In the genomic region with DNA sequence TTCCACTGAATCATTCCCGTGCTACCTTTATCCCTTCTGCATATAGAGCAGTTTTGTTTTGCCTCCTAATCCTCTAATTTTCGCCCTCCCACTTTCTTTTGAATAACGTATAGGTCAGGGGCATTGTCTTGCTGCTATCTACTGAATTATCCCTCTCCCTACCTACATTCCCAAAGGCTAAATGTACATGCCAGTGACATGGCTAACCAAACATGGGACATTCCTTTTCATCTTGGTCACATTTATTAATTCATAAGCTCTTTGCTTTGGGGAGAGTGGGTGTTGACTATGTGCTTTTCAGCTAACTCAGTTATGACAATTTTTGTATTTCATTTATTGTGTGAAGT, we compare ENCODE assay signal across 19 cellular contexts. TPM values are rescaled to one million over a fixed set of nuclear protein-coding genes. Genes with fewer than 3 reads are reported as not detected.
DNase-seq lines count a peak whose midpoint lies in the region; ATAC-seq, FAIRE-seq and TF ChIP-seq lines count a peak whose summit lies in the region.
"Had no signal": no experiment of that assay in that cellular context is flagged by ENCODE, and none has a peak within 500 bp of the region (broad histone marks: within the 10 kb centered on the region; RNA-seq: fewer than 3 reads in every experiment).

No MANE protein-coding gene starts in this region.

- H2AFZ ChIP-seq in GM23248, result no peak overlapping the region

- H3K36me3 ChIP-seq in GM23248 (ENCODE audit: low read depth) (no peaks in the 10 kb centered on the region), adipocyte (ENCODE audit: control insufficient read depth, insufficient read depth, low read length, severe bottlenecking) (no peaks in the 10 kb centered on the region), breast epithelium (no peaks in the 10 kb centered on the region), pancreas (no peaks in the 10 kb centered on the region)

- ATAC-seq in A549, result peak; percentile 85
- ATAC-seq in pancreas, result no peak
- no peak for ATAC-seq in HG03139 (IDR thresholded peaks at IDR 0.05; ENCODE audit: unreplicated experiment)

- in situ Hi-C loops in GM23248 (cut with MboI), result loop anchor here (25.0 kb wide), 1 partner anchor 786 kb away; no protein-coding TSS in a partner anchor

- POLR2A ChIA-PET in A549 (lab: Yijun Ruan, JAX), result interaction anchor here (1.0 kb wide), 2 partner anchors 14 to 58 kb away, joined by 4 to 6 read pairs; no protein-coding TSS in a partner anchor

- intact Hi-C loops in breast epithelium (cut with DNase I; ENCODE audit: low total_unique reads), result no loop called here
- intact Hi-C loops in pancreas (cut with DNase I), result no loop called here

- DNase-seq in A549 (ENCODE audit: low read depth in 1 of 2, low spot score in 1 of 2), result peak; percentile 62 to 78
- peak; percentile 29 for DNase-seq in GM23248
- DNase-seq in adipocyte (ENCODE audit: low read depth), result peak; percentile 18
- peak; percentile 47 for DNase-seq in kidney tubule cell (ENCODE audit: low spot score)
- no peak for DNase-seq in breast epithelium (ENCODE audit: low spot score in 2 of 2)
- DNase-seq in pancreas, result no peak
- DNase-seq in NCI-H524 treated with DMSO at 0.1 percent for 48 hours (lab: John Stamatoyannopoulos, UW), result no peak
- DNase-seq: ACHN; CD4-positive, CD25-positive, alpha-beta regulatory T cell; DND-41; Karpas-422; NCI-H1105 treated with DMSO at 0.1 percent for 48 hours; NCI-H2029; NCI-H2171 treated with DMSO at 0.1 percent for 48 hours; NCI-H526; NK-92 treated with Interleukin-12 subunit alpha and Interleukin-12 subunit beta, amount 100 ng/mL, for 24 hours had no signal

- no peak for TF ChIP-seq POLR2A in A549 (IDR thresholded peaks at IDR 0.05; ENCODE audit: low read length)
- TF ChIP-seq POLR2A in breast epithelium (IDR thresholded peaks at IDR 0.05), result no peak

- FAIRE-seq in A549 (lab: Jason Lieb, UNC), result peak; percentile 36
- no peak for FAIRE-seq in pancreas (lab: Jason Lieb, UNC)

- H3K4me2 ChIP-seq in A549 (peak overlapping the region; percentile 61), GM23248 (ENCODE audit: unreplicated experiment) (peak overlapping the region; percentile 50)

- H3K9me3 ChIP-seq in A549, result no peaks in the 10 kb centered on the region
- no peaks in the 10 kb centered on the region for H3K9me3 ChIP-seq in GM23248 (ENCODE audit: low read depth)
- H3K9me3 ChIP-seq in adipocyte (ENCODE audit: control insufficient read depth, low read length), result no peaks in the 10 kb centered on the region
- H3K9me3 ChIP-seq in breast epithelium, result no peaks in the 10 kb centered on the region
- H3K9me3 ChIP-seq in pancreas, result no peaks in the 10 kb centered on the region

- H3K27me3 ChIP-seq in GM23248 (replicated peaks; ENCODE audit: insufficient read depth), result no peaks in the 10 kb centered on the region
- H3K27me3 ChIP-seq in adipocyte (replicated peaks; ENCODE audit: control insufficient read depth, insufficient read depth, low read length), result no peaks in the 10 kb centered on the region
- peaks cover 0 to 11% of the 10 kb centered on the region in 2 donors for H3K27me3 ChIP-seq in breast epithelium
- peaks cover 0 to 6% (median 1%) of the 10 kb centered on the region in 4 donors for H3K27me3 ChIP-seq in pancreas

- H3K4me3 ChIP-seq in A549, result no peak overlapping the region
- no peak overlapping the region for H3K4me3 ChIP-seq in GM23248
- peak overlapping the region; percentile 67 for H3K4me3 ChIP-seq in adipocyte (ENCODE audit: low read length)
- no peak overlapping the region for H3K4me3 ChIP-seq in breast epithelium
- H3K4me3 ChIP-seq in pancreas, result no peak overlapping the region
- H3K4me3 ChIP-seq: SK-N-MC had no signal

- H3K27ac ChIP-seq in A549 (peak overlapping the region; percentile 79 to 93), GM23248 (no peak overlapping the region), breast epithelium (no peak overlapping the region), pancreas (no peak overlapping the region)
- H3K27ac ChIP-seq: SK-N-MC had no signal

- 1% methylated on average over 3 of the region's 3 CpGs for WGBS in A549 (ENCODE audit: missing lambda C conversion rate)
- 85 to 87% methylated on average over 3 of the region's 3 CpGs for WGBS in GM23248 (ENCODE audit: low coverage in 1 of 2, low lambda C conversion rate in 2 of 2, missing lambda C conversion rate in 2 of 2), 2 experiments
- WGBS in pancreas, 2 donors, result 57 to 67% methylated on average over 3 of the region's 3 CpGs

- no peaks in the 10 kb centered on the region for H3K9me2 ChIP-seq in GM23248 (ENCODE audit: insufficient read depth)

- H3K9ac ChIP-seq in GM23248 (no peak overlapping the region), adipocyte (ENCODE audit: low read length) (peak overlapping the region; percentile 80)

- TF ChIP-seq EP300 in A549 (IDR thresholded peaks at IDR 0.05), result peak in 1 of 2 experiments; percentile 7; a peak in 1 of 5 replicates

- H3K4me1 ChIP-seq in A549 (peaks cover 60% of the 10 kb centered on the region), GM23248 (ENCODE audit: insufficient read depth) (peaks cover 32% of the 10 kb centered on the region), adipocyte (ENCODE audit: control insufficient read depth, insufficient read depth, low read length) (peaks cover 38% of the 10 kb centered on the region), breast epithelium (no peaks in the 10 kb centered on the region), pancreas (no peaks in the 10 kb centered on the region)

- no peaks in the 10 kb centered on the region for H4K20me1 ChIP-seq in GM23248 (ENCODE audit: insufficient read depth)

- H3F3A ChIP-seq in GM23248 (ENCODE audit: insufficient read depth), result peaks cover 22% of the 10 kb centered on the region

- TF ChIP-seq RAD21 in A549 (conservative IDR thresholded peaks at IDR 0.05 in 1 of 2, IDR thresholded peaks at IDR 0.05 in 1 of 2), result no peak

- H3K79me2 ChIP-seq in GM23248 (ENCODE audit: insufficient read depth), result no peaks in the 10 kb centered on the region

- TF ChIP-seq CTCF in A549 (IDR thresholded peaks at IDR 0.05) (no peak), breast epithelium (IDR thresholded peaks at IDR 0.05) (no peak), pancreas (IDR thresholded peaks at IDR 0.05) (no peak)

- CTCF ChIA-PET in A549 (lab: Yijun Ruan, JAX), result interaction anchor here (3.2 to 11.6 kb wide), 2 partner anchors 14 to 15 kb away, joined by 15 to 68 read pairs; no protein-coding TSS in a partner anchor

TF ChIP-seq in A549, 52 proteins besides CTCF, POLR2A, EP300 and RAD21:
- no peak for TF ChIP-seq EHF (CRISPR knock-in tag; IDR thresholded peaks at IDR 0.05)
- TF ChIP-seq JUNB (IDR thresholded peaks at IDR 0.05), result peak; percentile 52; the same call in 1 of the 2 replicates
- TF ChIP-seq JUN (IDR thresholded peaks at IDR 0.05), result no peak; a peak in 2 of 5 replicates
- TF ChIP-seq CHD4 (IDR thresholded peaks at IDR 0.05; ENCODE audit: borderline replicate concordance), result no peak
- 0 out of 2 replicates have a peak, but pooled peaks have one; percentile 7 for TF ChIP-seq GATA3 (IDR thresholded peaks at IDR 0.05; ENCODE audit: borderline replicate concordance)
- no peak for TF ChIP-seq ZSCAN20 (CRISPR knock-in tag; IDR thresholded peaks at IDR 0.05)
- TF ChIP-seq, protein P1, sequence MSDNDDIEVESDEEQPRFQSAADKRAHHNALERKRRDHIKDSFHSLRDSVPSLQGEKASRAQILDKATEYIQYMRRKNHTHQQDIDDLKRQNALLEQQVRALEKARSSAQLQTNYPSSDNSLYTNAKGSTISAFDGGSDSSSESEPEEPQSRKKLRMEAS (IDR thresholded peaks at IDR 0.05), result 0 out of 2 replicates have a peak, but pooled peaks have one; percentile 2
- no peak for TF ChIP-seq ESRRA (IDR thresholded peaks at IDR 0.05; ENCODE audit: borderline replicate concordance, low read length)
- no peak for TF ChIP-seq FOSL2 (IDR thresholded peaks at IDR 0.05)
- peak; percentile 26; the same call in 1 of the 2 replicates for TF ChIP-seq FOSL2 (CRISPR knock-in tag; IDR thresholded peaks at IDR 0.05)
TF ChIP-seq in A549: peak in this region for 4.

RNA-seq across cellular contexts. Expression of a gene that starts 5.1 kb away (rescaled TPM):
- 2.2 and 2.7 TPM in 2 replicates for polyA plus RNA-seq in A549 (2011; rRNA removed)
- polyA plus RNA-seq in A549 (2012; cell fraction: cytosol; rRNA removed), result 1.1 and 1.2 TPM in 2 replicates
- 0.54 and 0.56 TPM in 2 replicates for polyA plus RNA-seq in A549 (2012; cell fraction: nucleus; rRNA removed)
- polyA plus RNA-seq in A549 (2017; fragmentation: RNase III; extraction: RNeasy Plus Mini Kit Qiagen cat#74134 plus additional on column Dnase treatment), result 1.1 to 2.0 TPM (median 1.3 TPM) in 3 replicates
- polyA minus RNA-seq in A549 (2011; rRNA and poly(A)+ RNA removed), result 0.83 and 0.91 TPM in 2 replicates
- total RNA-seq in GM23248 (2014; rRNA removed; shearing (Covaris generic)), result under 0.01 and 2.1 TPM in 2 replicates
- polyA plus RNA-seq in GM23248 (2016; fragmentation: Nextera tagmentation; extraction: Ambion mirVana), result 0.81 and 1.1 TPM in 2 replicates
- total RNA-seq in breast epithelium, result not detected
- total RNA-seq in pancreas, result under 1 TPM in 1 of 6 donors, not detected in 5; 0.25 TPM
- not detected for polyA plus RNA-seq in pancreas
- total RNA-seq: CD4-positive, CD25-positive, alpha-beta regulatory T cell; H4 had no signal
- polyA plus RNA-seq: CD4-positive, CD25-positive, alpha-beta regulatory T cell had no signal

Comparison
In these comparisons a context has a peak if more than half of its experiments do, and no peak if none do; other contexts are left out.
1. ATAC-seq: peak in A549 (2 of 2); none in pancreas (0 of 4) and HG03139 (single experiment).
2. DNase-seq: peak in A549 (2 of 2), GM23248 (single experiment), adipocyte (single experiment) and kidney tubule cell (single experiment); none in breast epithelium (0 of 2), pancreas (0 of 6) and NCI-H524 treated with DMSO at 0.1 percent for 48 hours (single experiment).
3. H3K27ac ChIP-seq: peak in A549 (2 of 2); none in GM23248 (single experiment), breast epithelium (0 of 2) and pancreas (0 of 4).